In the genomic region with DNA sequence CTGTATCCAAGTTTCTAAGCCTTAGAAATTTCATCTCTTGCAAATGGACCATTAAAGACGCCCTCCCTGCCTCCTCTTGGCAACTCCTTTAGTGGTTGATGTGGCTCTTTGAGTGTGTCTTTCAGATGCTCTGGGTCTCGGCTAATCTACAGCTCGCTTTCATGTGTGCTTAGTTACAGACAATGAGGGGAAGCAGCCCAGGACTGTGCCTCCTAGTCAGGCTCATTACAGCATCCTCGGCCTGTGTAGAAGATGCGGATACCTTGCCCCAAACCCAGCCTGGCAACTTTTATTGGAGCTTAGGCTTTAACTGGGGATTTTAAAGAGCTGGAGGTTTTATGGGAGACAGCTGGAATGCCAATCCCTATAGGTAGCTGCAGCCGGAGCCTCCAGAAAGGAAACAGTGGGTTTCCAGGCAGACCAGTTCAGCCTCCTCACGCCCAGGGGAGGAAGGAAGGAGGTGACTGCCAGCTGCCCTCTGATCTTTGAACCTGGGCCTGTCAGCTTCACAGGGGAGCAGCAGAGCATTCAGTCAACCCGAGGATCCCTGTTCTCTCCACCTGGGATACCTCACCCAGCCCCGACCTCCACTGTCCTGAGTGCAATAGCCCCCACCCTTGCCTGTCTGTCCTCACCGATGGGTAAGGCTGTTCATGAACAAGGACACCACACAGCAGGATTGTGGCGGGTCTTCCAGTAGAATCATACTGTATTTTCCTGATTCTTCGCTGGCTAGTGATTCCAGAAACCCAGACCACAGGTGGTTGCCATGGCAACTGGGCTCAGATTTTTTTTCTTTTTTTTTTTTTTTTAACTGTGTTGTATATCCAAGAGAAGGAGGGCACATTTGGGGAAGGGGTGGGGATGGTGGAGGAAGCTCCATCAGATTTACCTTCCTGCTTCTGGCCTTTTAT, we compare ENCODE assay signal across 30 cellular contexts.
DNase-seq lines count a peak whose midpoint lies in the region; ATAC-seq, FAIRE-seq and TF ChIP-seq lines count a peak whose summit lies in the region.
"Had no signal": no experiment of that assay in that cellular context is flagged by ENCODE, and none has a peak within 500 bp of the region (broad histone marks: within the 10 kb centered on the region; RNA-seq: fewer than 3 reads in every experiment).

No MANE protein-coding gene starts in this region.

- BruUV-seq in HepG2 (replicated peaks; lab: Mats Ljungman, UMichigan): no TSS peak

- ATAC-seq in HepG2 (no peak; the same call in 2 of the 3 replicates), right lobe of liver (no peak), GM21576 (IDR thresholded peaks at IDR 0.05; ENCODE audit: unreplicated experiment) (no peak), GM21825 (IDR thresholded peaks at IDR 0.05; ENCODE audit: unreplicated experiment) (no peak)
- ATAC-seq: gastroesophageal sphincter; GM12878; stimulated activated naive B cell treated with anti-CD40 and anti-IgM and Interleukin-4, amounts not matched to agents 10 μg/mL and 1 μg/mL and 100 μg/mL, for 72 hours; T-helper 17 cell had no signal

- H3K9me3 Mint-ChIP-seq in nephron: no peaks in the 10 kb centered on the region

- in situ Hi-C loops in HepG2 (cut with HindIII; ENCODE audit: extremely low pct_ligation_motif_present, low pct_unique_long_range_greater_than_20kb): loop anchor here (10.0 kb wide), 1 partner anchor 974 kb away; no protein-coding TSS in a partner anchor

- no peak for TF ChIP-seq CTCF in HepG2 (CRISPR knock-in tag; IDR thresholded peaks at IDR 0.05)
- TF ChIP-seq CTCF in right lobe of liver (IDR thresholded peaks at IDR 0.05): no peak
- TF ChIP-seq CTCF in nephron (IDR thresholded peaks at IDR 0.05; ENCODE audit: unreplicated experiment in 3 of 3): no peak

- H4K20me1 ChIP-seq in HepG2 (ENCODE audit: insufficient read depth, low read length): no peaks in the 10 kb centered on the region

- intact Hi-C loops in HepG2 (cut with micrococcal nuclease; ENCODE audit: unreplicated experiment): no loop called here
- intact Hi-C loops in right lobe of liver (cut with DNase I): loop anchor here in 1 of 2 donors (10.0 kb wide), 1 partner anchor 974 kb away; no protein-coding TSS in a partner anchor

- no peaks in the 10 kb centered on the region for H3K36me3 Mint-ChIP-seq in nephron (ENCODE audit: low read depth)
- H3K36me3 Mint-ChIP-seq: stimulated activated naive B cell treated with anti-CD40 and anti-IgM and Interleukin-4, amounts not matched to agents 10 μg/mL and 1 μg/mL and 100 μg/mL, for 72 hours had no signal

- H2AFZ ChIP-seq in HepG2 (ENCODE audit: low read length): no peak overlapping the region

- no peak overlapping the region for H3K4me2 ChIP-seq in HepG2 (ENCODE audit: low read depth, low read length)

- no peak for DNase-seq in HepG2 (ENCODE audit: low spot score)
- DNase-seq in right lobe of liver: no peak
- DNase-seq in ecto neural progenitor cell (ENCODE audit: low spot score): peak; percentile 58
- no peak for DNase-seq in activated CD4-positive, alpha-beta T cell treated with anti-CD3 and anti-CD28 coated beads, Interleukin-2, amount 50 U/mL, for 4 hours
- DNase-seq in substantia nigra (lab: John Stamatoyannopoulos, UW): no peak
- DNase-seq: ACHN; activated CD4-positive, alpha-beta T cell treated with anti-CD3 and anti-CD28 coated beads for 4 hours; activated naive CD4-positive, alpha-beta T cell; activated T-cell treated with anti-CD3 and anti-CD28 coated beads, Interleukin-2, amount 50 U/mL, for 24 hours; COR-L47; HCEC 1CT; Kasumi-1; lower lobe of right lung; NCI-H1092; NCI-H187 treated with DMSO at 0.1 percent for 48 hours; NCI-H510A; nucleus accumbens; stimulated activated CD4-positive, alpha-beta T cell treated with anti-CD3 and anti-CD28 coated beads, Interleukin-2, amount 100 ng/mL, for 48 hours; stimulated activated naive B cell treated with anti-CD40 and anti-IgM and Interleukin-4, amounts not matched to agents 10 μg/mL and 1 μg/mL and 100 μg/mL, for 72 hours; T-helper 17 cell had no signal

- H3K27me3 Mint-ChIP-seq in nephron (ENCODE audit: low read depth): no peaks in the 10 kb centered on the region
- H3K27me3 Mint-ChIP-seq: activated T-cell treated with anti-CD3 and anti-CD28 coated beads, Interleukin-2, amount 50 U/mL, for 24 hours; T-helper 17 cell had no signal

- H3K36me3 ChIP-seq in HepG2 (replicated peaks in 1 of 2; ENCODE audit: control insufficient read depth in 1 of 2, insufficient read depth in 2 of 2, low read length in 2 of 2) (no peaks in the 10 kb centered on the region), right lobe of liver (no peaks in the 10 kb centered on the region)
- H3K36me3 ChIP-seq: adrenal gland, gastroesophageal sphincter, lower lobe of right lung, SJSA1 had no signal

- TF ChIP-seq EP300 in HepG2 (IDR thresholded peaks at IDR 0.05; ENCODE audit: low read depth in 2 of 2, low read length in 2 of 2) (no peak), HepG2 (CRISPR knock-in tag; IDR thresholded peaks at IDR 0.05; ENCODE audit: borderline replicate concordance) (no peak)

- H3K9me3 ChIP-seq in HepG2 (ENCODE audit: low read length) (no peaks in the 10 kb centered on the region), right lobe of liver (no peaks in the 10 kb centered on the region)
- H3K9me3 ChIP-seq: adrenal gland, lower lobe of right lung, SJSA1 had no signal

- H3K9ac ChIP-seq in HepG2 (ENCODE audit: insufficient read depth, low read depth, low read length): no peak overlapping the region

- H3K27me3 ChIP-seq in HepG2 (ENCODE audit: control insufficient read depth in 1 of 2, insufficient read depth in 2 of 2, low read length in 2 of 2) (peaks cover 0 to 10% of the 10 kb centered on the region in 2 experiments; a peak in 2 of 5 replicates), right lobe of liver (no peaks in the 10 kb centered on the region)
- H3K27me3 ChIP-seq: adrenal gland had no signal

- no peak overlapping the region for H3K27ac ChIP-seq in HepG2 (ENCODE audit: extremely low read length, insufficient read depth, low read length)
- H3K27ac ChIP-seq in right lobe of liver: no peak overlapping the region
- no peak overlapping the region for H3K27ac ChIP-seq in substantia nigra (ENCODE audit: low read depth, low read length, poor library complexity, severe bottlenecking)
- H3K27ac ChIP-seq: adrenal gland, coronary artery, gastroesophageal sphincter, lower lobe of right lung, SJSA1 had no signal

- no peaks in the 10 kb centered on the region for H3K79me2 ChIP-seq in HepG2 (ENCODE audit: insufficient read depth, low read length)

- H3K4me3 ChIP-seq in HepG2 (replicated peaks in 1 of 3; ENCODE audit: insufficient read depth in 1 of 3, low read depth in 2 of 3, low read length in 3 of 3) (no peak overlapping the region), right lobe of liver (no peak overlapping the region)
- H3K4me3 ChIP-seq: adrenal gland, coronary artery, gastroesophageal sphincter, GM12878, lower lobe of right lung, SJSA1 had no signal

- H3K4me1 Mint-ChIP-seq in nephron: peaks cover 29% of the 10 kb centered on the region
- H3K4me1 Mint-ChIP-seq: stimulated activated naive B cell treated with anti-CD40 and anti-IgM and Interleukin-4, amounts not matched to agents 10 μg/mL and 1 μg/mL and 100 μg/mL, for 72 hours; T-helper 17 cell had no signal

- no peak for TF ChIP-seq RAD21 in HepG2 (CRISPR knock-in tag; IDR thresholded peaks at IDR 0.05)

- POLR2A ChIA-PET in HepG2 (lab: Yijun Ruan, JAX): no interaction called here

- CTCF ChIA-PET in HepG2 (lab: Yijun Ruan, JAX; ENCODE audit: low intra/inter-chr PET ratio, low total read pairs): no interaction called here

- FAIRE-seq in HepG2 (lab: Jason Lieb, UNC): no peak
- FAIRE-seq: endometrium, GM12878, islet of Langerhans had no signal

- WGBS in HepG2 (ENCODE audit: low lambda C conversion rate): 32% methylated on average over 12 of the region's 12 CpGs
- WGBS in right lobe of liver (ENCODE audit: insufficient coverage, low coverage, low lambda C conversion rate, missing lambda C conversion rate): 56% methylated on average over 9 of the region's 12 CpGs

- H3K4me3 Mint-ChIP-seq in nephron: no peak overlapping the region
- H3K4me3 Mint-ChIP-seq: activated T-cell treated with anti-CD3 and anti-CD28 coated beads, Interleukin-2, amount 50 U/mL, for 24 hours; stimulated activated naive B cell treated with anti-CD40 and anti-IgM and Interleukin-4, amounts not matched to agents 10 μg/mL and 1 μg/mL and 100 μg/mL, for 72 hours; T-helper 17 cell had no signal

- TF ChIP-seq POLR2A in HepG2 (IDR thresholded peaks at IDR 0.05; ENCODE audit: insufficient read depth in 1 of 2, low read depth in 2 of 2, low read length in 2 of 2): no peak
- TF ChIP-seq POLR2A in right lobe of liver (IDR thresholded peaks at IDR 0.05): no peak

- peak overlapping the region in 2 of 3 experiments; percentile 3 to 55 for H3K27ac Mint-ChIP-seq in nephron
- H3K27ac Mint-ChIP-seq: activated T-cell treated with anti-CD3 and anti-CD28 coated beads, Interleukin-2, amount 50 U/mL, for 24 hours; stimulated activated naive B cell treated with anti-CD40 and anti-IgM and Interleukin-4, amounts not matched to agents 10 μg/mL and 1 μg/mL and 100 μg/mL, for 72 hours; T-helper 17 cell had no signal

- H3K4me1 ChIP-seq in HepG2 (ENCODE audit: insufficient read depth, low read length) (peaks cover 5% of the 10 kb centered on the region), right lobe of liver (no peaks in the 10 kb centered on the region)
- H3K4me1 ChIP-seq: gastroesophageal sphincter, lower lobe of right lung, SJSA1 had no signal

TF ChIP-seq in HepG2, 621 proteins besides CTCF, POLR2A, EP300 and RAD21:
- peak; percentile 83; the same call in 1 of the 2 replicates for TF ChIP-seq ZNF343 (CRISPR knock-in tag; IDR thresholded peaks at IDR 0.05)
- TF ChIP-seq MED8 (CRISPR knock-in tag; IDR thresholded peaks at IDR 0.05; ENCODE audit: insufficient replicate concordance): no peak
